Comparison of ENCODE assay signal across 22 cellular contexts in genomic region chr5:169791251-169791650, GRCh38.
DNase-seq lines count a peak whose midpoint lies in the region; ATAC-seq and TF ChIP-seq lines count a peak whose summit lies in the region.
"Had no signal": no experiment of that assay in that cellular context is flagged by ENCODE, and none has a peak within 500 bp of the region (broad histone marks: within the 10 kb centered on the region; RNA-seq: fewer than 3 reads in every experiment).

No MANE protein-coding gene starts in this region.

- H2AK9ac ChIP-seq in IMR-90 (replicated peaks; ENCODE audit: low read depth, low read length, poor library complexity), result no peak overlapping the region

- H4K91ac ChIP-seq in IMR-90 (ENCODE audit: insufficient read depth, low read depth, low read length), result no peak overlapping the region

- H3K9ac ChIP-seq in IMR-90 (ENCODE audit: low read depth, low read length), result no peak overlapping the region
- H3K9ac ChIP-seq in endodermal cell (ENCODE audit: extremely low read depth, low read length, poor library complexity, severe bottlenecking), result no peak overlapping the region
- H3K9ac ChIP-seq: BLaER1 treated with 17β-estradiol and CSF1 and Interleukin-3, amounts not matched to agents 10 nM and 100 nM had no signal

- POLR2A ChIA-PET in IMR-90 (lab: Charles Lee; ENCODE audit: unreplicated experiment), result no interaction called here

- ATAC-seq in IMR-90 (ENCODE audit: low read depth), result no peak
- ATAC-seq in GM21619 (IDR thresholded peaks at IDR 0.05; ENCODE audit: unreplicated experiment), result no peak

- DNase-seq in A172 (ENCODE audit: low spot score) (peak; percentile 55), IMR-90 (no peak), endodermal cell (no peak), left kidney (ENCODE audit: low read depth, low spot score) (peak; percentile 30), T1000 (lab: John Stamatoyannopoulos, UW) (no peak), SIG-M5 (lab: John Stamatoyannopoulos, UW) (no peak)
- no peak for DNase-seq in activated naive CD4-positive, alpha-beta T cell treated with anti-CD3 and anti-CD28 coated beads, Interleukin-2, amount 50 U/mL, for 16 hours
- DNase-seq: 8988T; CD4-positive, alpha-beta T cell; COR-L47; KBM-7; MG63; NCI-H1105 treated with DMSO at 0.1 percent for 48 hours; NCI-H2029; NCI-H446 treated with DMSO at 0.1 percent for 48 hours; NCI-H526; NCI-H82; PC-9; SHP77 had no signal

- dilution Hi-C loops in IMR-90 (cut with HindIII; ENCODE audit: low sequenced_read_pairs, unreplicated experiment), result no loop called here

- no peaks in the 10 kb centered on the region for H3K27me3 Mint-ChIP-seq in endodermal cell (ENCODE audit: insufficient read depth)
- H3K27me3 Mint-ChIP-seq: CD4-positive, alpha-beta T cell had no signal

- H2BK120ac ChIP-seq in IMR-90 (ENCODE audit: low read depth, low read length), result peak overlapping the region; percentile 1

- no peak overlapping the region for H2AK5ac ChIP-seq in IMR-90 (ENCODE audit: low read depth, low read length)

- peaks cover 55% of the 10 kb centered on the region for H3K4me1 Mint-ChIP-seq in endodermal cell

- H4K20me1 ChIP-seq in IMR-90 (ENCODE audit: insufficient read depth, low read length), result no peaks in the 10 kb centered on the region

- H3K27ac Mint-ChIP-seq in endodermal cell, result peak overlapping the region; percentile 59
- H3K27ac Mint-ChIP-seq: CD4-positive, alpha-beta T cell had no signal

- no peak overlapping the region for H2BK5ac ChIP-seq in IMR-90 (ENCODE audit: low read depth, low read length, poor library complexity, severe bottlenecking)

- H3K36me3 ChIP-seq in IMR-90 (ENCODE audit: control insufficient read depth, insufficient read depth, low read length) (no peaks in the 10 kb centered on the region), endodermal cell (ENCODE audit: control insufficient read depth, insufficient read depth, low read length) (no peaks in the 10 kb centered on the region)
- H3K36me3 ChIP-seq: MG63 had no signal

- no peaks in the 10 kb centered on the region for H3K9me3 Mint-ChIP-seq in endodermal cell
- H3K9me3 Mint-ChIP-seq: CD4-positive, alpha-beta T cell had no signal

- H3K4me3 ChIP-seq in IMR-90 (ENCODE audit: insufficient read depth, low read depth, low read length), result no peak overlapping the region
- H3K4me3 ChIP-seq in endodermal cell (ENCODE audit: low read length), result peak overlapping the region; percentile 1
- H3K4me3 ChIP-seq: BLaER1 treated with 17β-estradiol and CSF1 and Interleukin-3, amounts not matched to agents 10 nM and 100 nM; MG63; PC-9 had no signal

- peaks cover 6% of the 10 kb centered on the region; the same call in 1 of the 2 replicates for H3K9me1 ChIP-seq in IMR-90 (ENCODE audit: insufficient read depth, low read length)

- TF ChIP-seq RAD21 in IMR-90 (IDR thresholded peaks at IDR 0.05; ENCODE audit: low read length), result no peak

- no peak overlapping the region for H3K23ac ChIP-seq in IMR-90 (ENCODE audit: low read depth, low read length)

- no peaks in the 10 kb centered on the region for H3K36me3 Mint-ChIP-seq in endodermal cell (ENCODE audit: low read depth)

- H4K5ac ChIP-seq in IMR-90 (ENCODE audit: low read depth, low read length), result no peak overlapping the region

- no peaks in the 10 kb centered on the region for H3K27me3 ChIP-seq in IMR-90 (ENCODE audit: control insufficient read depth, insufficient read depth, low read length)
- no peaks in the 10 kb centered on the region for H3K27me3 ChIP-seq in endodermal cell (ENCODE audit: control insufficient read depth, insufficient read depth, low read length, poor library complexity, severe bottlenecking)
- H3K27me3 ChIP-seq: BLaER1 treated with 17β-estradiol and CSF1 and Interleukin-3, amounts not matched to agents 10 nM and 100 nM; MG63 had no signal

- BruUV-seq in IMR-90 (replicated peaks; lab: Mats Ljungman, UMichigan), result no TSS peak

- no peak overlapping the region for H3K4me2 ChIP-seq in IMR-90 (ENCODE audit: low read depth, low read length)
- H3K4me2 ChIP-seq: PC-9 had no signal

- H3K79me1 ChIP-seq in IMR-90 (ENCODE audit: low read depth in 1 of 2, low read length in 2 of 2), result 0 out of 4 replicates have a peak, but pooled peaks cover 0 to 5% of the 10 kb centered on the region in 2 experiments

- H2BK20ac ChIP-seq in IMR-90 (ENCODE audit: low read depth, low read length), result peak overlapping the region; percentile 17; the same call in 1 of the 2 replicates

- no peak overlapping the region for H4K8ac ChIP-seq in IMR-90 (ENCODE audit: low read depth in 2 of 2, low read length in 2 of 2)

- H3K14ac ChIP-seq in IMR-90 (replicated peaks; ENCODE audit: low read depth, low read length), result 0 out of 2 replicates have a peak overlapping the region, but pooled peaks have one; percentile 44

- H3K18ac ChIP-seq in IMR-90 (ENCODE audit: low read depth, low read length), result no peak overlapping the region

- no peak for TF ChIP-seq CTCF in IMR-90 (conservative IDR thresholded peaks at IDR 0.05; ENCODE audit: low read depth, low read length)
- TF ChIP-seq CTCF in endodermal cell (conservative IDR thresholded peaks at IDR 0.05), result no peak

- no peaks in the 10 kb centered on the region for H3K9me3 ChIP-seq in IMR-90 (ENCODE audit: control insufficient read depth, insufficient read depth, low read length)
- H3K9me3 ChIP-seq in endodermal cell (ENCODE audit: control insufficient read depth, low read length), result no peaks in the 10 kb centered on the region
- H3K9me3 ChIP-seq: BLaER1 treated with 17β-estradiol and CSF1 and Interleukin-3, amounts not matched to agents 10 nM and 100 nM had no signal

- H2AFZ ChIP-seq in IMR-90 (replicated peaks; ENCODE audit: low read length, poor library complexity), result no peak overlapping the region
- H2AFZ ChIP-seq: PC-9 had no signal

- intact Hi-C loops in IMR-90 (cut with micrococcal nuclease), result no loop called here

- no CpG with 5 or more reads among the region's 4 CpGs for WGBS in IMR-90 (ENCODE audit: extremely low coverage in 2 of 2, insufficient read length in 1 of 2), 2 experiments
- WGBS in endodermal cell (ENCODE audit: insufficient coverage in 1 of 2, insufficient read length in 1 of 2), 2 experiments, result 77 to 90% methylated on average over 3 to 4 of the region's 4 CpGs

- H2BK15ac ChIP-seq in IMR-90 (ENCODE audit: low read depth, low read length), result peak overlapping the region; percentile 15; the same call in 1 of the 3 replicates

- CTCF ChIA-PET in IMR-90 (lab: Yijun Ruan, JAX), result interaction anchor here (1.5 kb wide), 1 partner anchor 189 kb away, joined by 5 read pairs; the partner anchor contains the start of gene INSYN2B

- H3K4ac ChIP-seq in IMR-90 (ENCODE audit: low read depth, low read length), result peak overlapping the region; percentile 32; the same call in 1 of the 2 replicates

- no peak for TF ChIP-seq POLR2A in IMR-90 (IDR thresholded peaks at IDR 0.05; ENCODE audit: low read depth, low read length)

- in situ Hi-C loops in IMR-90 (cut with MboI; ENCODE audit: low sequenced_read_pairs), result no loop called here

- H3K4me1 ChIP-seq in IMR-90 (ENCODE audit: control insufficient read depth, insufficient read depth, low read length), result peaks cover 8% of the 10 kb centered on the region
- H3K4me1 ChIP-seq in endodermal cell (ENCODE audit: control insufficient read depth, insufficient read depth, low read length), result peaks cover 9% of the 10 kb centered on the region

- H3K4me3 Mint-ChIP-seq in endodermal cell, result no peak overlapping the region
- H3K4me3 Mint-ChIP-seq: CD4-positive, alpha-beta T cell had no signal

- H3K27ac ChIP-seq in IMR-90 (ENCODE audit: insufficient read depth, low read length) (no peak overlapping the region), endodermal cell (ENCODE audit: low read depth, low read length) (no peak overlapping the region)
- H3K27ac ChIP-seq: BLaER1 treated with 17β-estradiol and CSF1 and Interleukin-3, amounts not matched to agents 10 nM and 100 nM; PC-9; RWPE1 had no signal

- no peak overlapping the region for H3K56ac ChIP-seq in IMR-90 (ENCODE audit: extremely low read depth, insufficient read depth, low read length)

TF ChIP-seq in IMR-90, 13 proteins besides CTCF, POLR2A, EP300 and RAD21:
- TF ChIP-seq NFE2L2 (IDR thresholded peaks at IDR 0.05; ENCODE audit: low read depth, low read length) (no peak), RFX5 (IDR thresholded peaks at IDR 0.05; ENCODE audit: low read depth, low read length) (no peak), RCOR1 (IDR thresholded peaks at IDR 0.05; ENCODE audit: insufficient replicate concordance, low read length) (no peak), BHLHE40 (IDR thresholded peaks at IDR 0.05; ENCODE audit: low read depth, low read length) (no peak), CHD1 (IDR thresholded peaks at IDR 0.05; ENCODE audit: low read depth, low read length) (no peak), MAFK (IDR thresholded peaks at IDR 0.05; ENCODE audit: low read depth, low read length) (no peak)

Comparison
In these comparisons a context has a peak if more than half of its experiments do, and no peak if none do; other contexts are left out.
1. DNase-seq: peak in A172 (single experiment) and left kidney (single experiment); none in IMR-90 (single experiment), endodermal cell (single experiment), T1000 (single experiment), SIG-M5 (single experiment) and activated naive CD4-positive, alpha-beta T cell treated with anti-CD3 and anti-CD28 coated beads, Interleukin-2, amount 50 U/mL, for 16 hours (single experiment).